ENCODE assay signal across 8 cellular contexts in genomic region chr10:52308251-52309031, GRCh38.
DNase-seq lines count a peak whose midpoint lies in the region; ATAC-seq and TF ChIP-seq lines count a peak whose summit lies in the region.

No MANE protein-coding gene starts in this region.

- peak overlapping the region; percentile 65 for H3K4me3 ChIP-seq in brain microvascular endothelial cell (ENCODE audit: low read depth, low read length)
- peak overlapping the region; percentile 71 for H3K4me3 ChIP-seq in iPS-18a (ENCODE audit: low read length)
- peak overlapping the region; percentile 72 for H3K4me3 ChIP-seq in retinal pigment epithelial cell (ENCODE audit: low read length)

- H3K9me3 ChIP-seq in iPS-18a (ENCODE audit: control insufficient read depth, low read depth, low read length) = no peaks in the 10 kb centered on the region

- H3K27me3 ChIP-seq in brain microvascular endothelial cell (replicated peaks) (no peaks in the 10 kb centered on the region), iPS-18a (ENCODE audit: control insufficient read depth, insufficient read depth, low read length) (peaks cover 54% of the 10 kb centered on the region)

- peak; percentile 85 for ATAC-seq in GM18909 (IDR thresholded peaks at IDR 0.05; ENCODE audit: poor library complexity, unreplicated experiment)
- ATAC-seq in HG03097 (IDR thresholded peaks at IDR 0.05; ENCODE audit: low FRiP score, unreplicated experiment) = peak; percentile 75
- no peak for ATAC-seq in activated CD4-positive, CD25-positive, alpha-beta regulatory T cell treated with anti-CD3 and anti-CD28 coated beads, Interleukin-2, amount 50 U/mL, for 24 hours

- H3K36me3 ChIP-seq in brain microvascular endothelial cell (replicated peaks) (no peaks in the 10 kb centered on the region), iPS-18a (ENCODE audit: control insufficient read depth, low read depth, low read length) (no peaks in the 10 kb centered on the region)

- peak; percentile 40 for DNase-seq in COLO829 (ENCODE audit: low spot score)
- peak; percentile 75 for DNase-seq in NCI-H82 (lab: John Stamatoyannopoulos, UW)
- DNase-seq in brain microvascular endothelial cell = peak; percentile 60
- DNase-seq in retinal pigment epithelial cell (ENCODE audit: low read depth) = no peak

- H3K27ac ChIP-seq in brain microvascular endothelial cell = peak overlapping the region; percentile 3
- H3K27ac ChIP-seq in iPS-18a (ENCODE audit: low read length) = no peak overlapping the region

- H3K9ac ChIP-seq in iPS-18a (ENCODE audit: low read length) = peak overlapping the region; percentile 48

- TF ChIP-seq CTCF in brain microvascular endothelial cell (IDR thresholded peaks at IDR 0.05; ENCODE audit: low read depth, low read length, missing control alignments) (peak; percentile 78), retinal pigment epithelial cell (conservative IDR thresholded peaks at IDR 0.05; ENCODE audit: low read depth, low read length) (peak; percentile 66)

- peaks cover 5% of the 10 kb centered on the region for H3K4me1 ChIP-seq in iPS-18a (ENCODE audit: control insufficient read depth, low read depth, low read length)

- in situ Hi-C loops in brain microvascular endothelial cell (cut with HindIII; ENCODE audit: low pct_ligation_motif_present, low sequenced_read_pairs) = loop anchor here (25.0 kb wide), 1 partner anchor 254 kb away; no protein-coding TSS in a partner anchor

Comparison
In these comparisons a context has a peak if more than half of its experiments do, and no peak if none do; other contexts are left out.
1. ATAC-seq: peak in GM18909 (single experiment) and HG03097 (single experiment); none in activated CD4-positive, CD25-positive, alpha-beta regulatory T cell treated with anti-CD3 and anti-CD28 coated beads, Interleukin-2, amount 50 U/mL, for 24 hours (0 of 2).
2. Peak in every context shown above with its lines, with median percentiles within 50 percentile points of each other: H3K4me3 ChIP-seq.